In genomic region chrY:13339381-13339780, GRCh38 we compare ENCODE assay signal across 15 cellular contexts.
"Had no signal": no experiment of that assay in that cellular context is flagged by ENCODE, and none has a peak within 500 bp of the region (broad histone marks: within the 10 kb centered on the region; RNA-seq: fewer than 3 reads in every experiment).

No MANE protein-coding gene starts in this region.

- H3K79me2 ChIP-seq: parathyroid adenoma had no signal

- H3K9me3 ChIP-seq: breast epithelium, heart right ventricle, SJSA1, transverse colon had no signal

- H3K9me3 Mint-ChIP-seq: activated naive CD4-positive, alpha-beta T cell treated with anti-CD3 and anti-CD28 coated beads, Interleukin-2, amount 50 U/mL, for 24 hours; activated T-helper 2 cell treated with anti-CD3 and anti-CD28 coated beads, Interferon-gamma antibody, Interleukin-2, Interleukin-4, amounts not matched to agents 10 μg/mL and 5 μg/mL and 100 μg/mL, durations not matched to agents 14 hours and 24 hours and 36 hours had no signal

- H2AFZ ChIP-seq: parathyroid adenoma had no signal

- H3K27ac Mint-ChIP-seq: activated CD4-positive, alpha-beta T cell treated with anti-CD3 and anti-CD28 coated beads for 36 hours; activated naive CD4-positive, alpha-beta T cell treated with anti-CD3 and anti-CD28 coated beads, Interleukin-2, amount 50 U/mL, for 24 hours; activated T-helper 2 cell treated with anti-CD3 and anti-CD28 coated beads, Interferon-gamma antibody, Interleukin-2, Interleukin-4, amounts not matched to agents 10 μg/mL and 5 μg/mL and 100 μg/mL, durations not matched to agents 14 hours and 24 hours and 36 hours had no signal

- H3K27ac ChIP-seq: breast epithelium, parathyroid adenoma, SJSA1, transverse colon had no signal

- H3K27me3 ChIP-seq: breast epithelium, heart right ventricle, SJSA1, transverse colon had no signal

- H3K4me3 Mint-ChIP-seq: activated CD4-positive, alpha-beta T cell treated with anti-CD3 and anti-CD28 coated beads for 36 hours; activated naive CD4-positive, alpha-beta T cell treated with anti-CD3 and anti-CD28 coated beads, Interleukin-2, amount 50 U/mL, for 24 hours had no signal

- H3K4me3 ChIP-seq: breast epithelium, heart right ventricle, SJSA1, transverse colon had no signal

- H3K9ac ChIP-seq: parathyroid adenoma had no signal

- ATAC-seq: activated CD4-positive, alpha-beta T cell treated with anti-CD3 and anti-CD28 coated beads for 36 hours had no signal

- H3K36me3 ChIP-seq: breast epithelium, SJSA1, transverse colon had no signal

- DNase-seq: activated CD4-positive, alpha-beta T cell treated with anti-CD3 and anti-CD28 coated beads for 36 hours; aorta; effector CD4-positive, alpha-beta T cell; heart right ventricle; midbrain; retina; stimulated activated CD4-positive, alpha-beta T cell treated with anti-CD3 and anti-CD28 coated beads, Interleukin-15, amount 100 ng/mL, for 24 hours; stimulated activated CD4-positive, alpha-beta T cell treated with anti-CD3 and anti-CD28 coated beads, Interleukin-4, amount 100 ng/mL, for 4 hours; T1000; transverse colon had no signal

- H3K4me1 ChIP-seq: breast epithelium, parathyroid adenoma, SJSA1, transverse colon had no signal
